In genomic region chr1:91121366-91121765, GRCh38 we compare ENCODE assay signal across 18 cellular contexts.
DNase-seq lines count a peak whose midpoint lies in the region; TF ChIP-seq lines count a peak whose summit lies in the region.
"Had no signal": no experiment of that assay in that cellular context is flagged by ENCODE, and none has a peak within 500 bp of the region (broad histone marks: within the 10 kb centered on the region; RNA-seq: fewer than 3 reads in every experiment).

No MANE protein-coding gene starts in this region.

- peaks cover 62% of the 10 kb centered on the region for H3K4me1 ChIP-seq in HUES48 (ENCODE audit: control insufficient read depth, insufficient read depth, low read length)
- peaks cover 26% of the 10 kb centered on the region for H3K4me1 ChIP-seq in hepatocyte (ENCODE audit: insufficient read depth)
- H3K4me1 ChIP-seq in mesendoderm (ENCODE audit: control insufficient read depth, low read depth, low read length), result peaks cover 7% of the 10 kb centered on the region
- peaks cover 18 to 21% of the 10 kb centered on the region in 2 donors for H3K4me1 ChIP-seq in thyroid gland
- H3K4me1 ChIP-seq in esophagus squamous epithelium, result peaks cover 0 to 4% (median 0%) of the 10 kb centered on the region in 3 donors

- no peak overlapping the region for H3K4me3 Mint-ChIP-seq in CD14-positive monocyte

- no peaks in the 10 kb centered on the region for H4K20me1 ChIP-seq in hepatocyte (ENCODE audit: insufficient read depth, poor library complexity, severe bottlenecking)

- peaks cover 8% of the 10 kb centered on the region for H3K4me1 Mint-ChIP-seq in CD14-positive monocyte

- H3K27ac ChIP-seq in HUES48 (ENCODE audit: low read depth, low read length) (peak overlapping the region; percentile 83), hepatocyte (peak overlapping the region; percentile 36), mesendoderm (ENCODE audit: low read depth, low read length) (no peak overlapping the region), thyroid gland (peak overlapping the region; percentile 73 to 94 (median 90)), esophagus squamous epithelium (no peak overlapping the region)
- H3K27ac ChIP-seq: C4-2B, RWPE1 had no signal

- H3K9ac ChIP-seq in HUES48 (ENCODE audit: low read depth, low read length), result peak overlapping the region; percentile 20; the same call in 1 of the 2 replicates
- no peak overlapping the region for H3K9ac ChIP-seq in mesendoderm (ENCODE audit: low read length)

- no peak overlapping the region for H3K4me2 ChIP-seq in hepatocyte
- no peak overlapping the region for H3K4me2 ChIP-seq in mesendoderm (ENCODE audit: low read length)

- H2AFZ ChIP-seq in hepatocyte, result no peak overlapping the region

- peaks cover 0 to 2% (median 0%) of the 10 kb centered on the region in 7 donors for H3K9me3 Mint-ChIP-seq in CD14-positive monocyte
- H3K9me3 Mint-ChIP-seq: IgD-negative memory B cell had no signal

- H3K4me3 ChIP-seq in HUES48 (ENCODE audit: low read depth, low read length) (no peak overlapping the region), hepatocyte (no peak overlapping the region), mesendoderm (ENCODE audit: low read length) (no peak overlapping the region), thyroid gland (replicated peaks in 1 of 3) (no peak overlapping the region), esophagus squamous epithelium (no peak overlapping the region)

- no peak overlapping the region for H2AK5ac ChIP-seq in mesendoderm (ENCODE audit: low read length)

- no peak overlapping the region for H3K23ac ChIP-seq in mesendoderm (ENCODE audit: low read length)

- peaks cover 0 to 1% (median 0%) of the 10 kb centered on the region in 3 donors for H3K27me3 Mint-ChIP-seq in CD14-positive monocyte (ENCODE audit: low read depth in 3 of 3)
- H3K27me3 Mint-ChIP-seq: IgD-negative memory B cell had no signal

- no peaks in the 10 kb centered on the region for H3K36me3 Mint-ChIP-seq in CD14-positive monocyte

- H4K5ac ChIP-seq in mesendoderm (ENCODE audit: low read length), result no peak overlapping the region

- H3K18ac ChIP-seq in mesendoderm (ENCODE audit: low read length), result peak overlapping the region; percentile 52

- no peak overlapping the region for H3K4ac ChIP-seq in mesendoderm (ENCODE audit: low read depth, low read length)

- WGBS in hepatocyte (ENCODE audit: low lambda C conversion rate, missing lambda C conversion rate), result 68% methylated on average over 2 of the region's 2 CpGs
- WGBS in mesendoderm (ENCODE audit: extremely low coverage, insufficient coverage, low lambda C conversion rate), result no CpG with 5 or more reads among the region's 2 CpGs
- 69 to 100% methylated on average over 2 of the region's 2 CpGs for WGBS in thyroid gland, 2 donors
- no CpG with 5 or more reads among the region's 2 CpGs for WGBS in esophagus squamous epithelium, 2 donors

- peak; percentile 19 for DNase-seq in hepatocyte (ENCODE audit: low spot score)
- DNase-seq in mesendoderm, result no peak
- no peak for DNase-seq in thyroid gland
- no peak for DNase-seq in esophagus squamous epithelium (lab: John Stamatoyannopoulos, UW)
- no peak for DNase-seq in CD14-positive monocyte (ENCODE audit: low spot score)
- no peak for DNase-seq in DMS79 (lab: John Stamatoyannopoulos, UW)
- no peak for DNase-seq in HUDEP-2 (lab: John Stamatoyannopoulos, UW; ENCODE audit: unreplicated experiment in 76 of 76)
- DNase-seq: DMS153, EL, Kasumi-1, NCI-H187, NCI-H446 treated with DMSO at 0.1 percent for 48 hours, NCI-H748 treated with DMSO at 0.1 percent for 48 hours, OCI-M1 had no signal

- TF ChIP-seq POLR2A in thyroid gland (IDR thresholded peaks at IDR 0.05), result no peak
- no peak for TF ChIP-seq POLR2A in esophagus squamous epithelium (IDR thresholded peaks at IDR 0.05)

- TF ChIP-seq CTCF in hepatocyte (IDR thresholded peaks at IDR 0.05; ENCODE audit: poor library complexity) (no peak), thyroid gland (IDR thresholded peaks at IDR 0.05) (no peak), esophagus squamous epithelium (IDR thresholded peaks at IDR 0.05) (no peak), CD14-positive monocyte (IDR thresholded peaks at IDR 0.05) (no peak)

- H3K56ac ChIP-seq in mesendoderm (ENCODE audit: low read length), result no peak overlapping the region

- H3K9me2 ChIP-seq in hepatocyte (replicated peaks; ENCODE audit: insufficient read depth), result no peaks in the 10 kb centered on the region

- intact Hi-C loops in thyroid gland (cut with DNase I) (no loop called here), esophagus squamous epithelium (cut with DNase I) (no loop called here), CD14-positive monocyte (cut with micrococcal nuclease) (no loop called here)

- H3K79me2 ChIP-seq in hepatocyte (no peaks in the 10 kb centered on the region), mesendoderm (ENCODE audit: control insufficient read depth, insufficient read depth, low read length) (no peaks in the 10 kb centered on the region)

- no peaks in the 10 kb centered on the region for H3K36me3 ChIP-seq in HUES48 (ENCODE audit: control insufficient read depth, insufficient read depth, low read length)
- no peaks in the 10 kb centered on the region for H3K36me3 ChIP-seq in hepatocyte (replicated peaks; ENCODE audit: insufficient read depth, low read depth)
- no peaks in the 10 kb centered on the region for H3K36me3 ChIP-seq in mesendoderm (ENCODE audit: control insufficient read depth, insufficient read depth, low read length)
- no peaks in the 10 kb centered on the region for H3K36me3 ChIP-seq in thyroid gland
- no peaks in the 10 kb centered on the region for H3K36me3 ChIP-seq in esophagus squamous epithelium

- H2BK120ac ChIP-seq in mesendoderm (ENCODE audit: low read depth, low read length), result no peak overlapping the region

- no peak overlapping the region for H2BK15ac ChIP-seq in mesendoderm (replicated peaks; ENCODE audit: low read depth)

- H3K9me3 ChIP-seq in HUES48 (ENCODE audit: control insufficient read depth, insufficient read depth, low read length), result no peaks in the 10 kb centered on the region
- H3K9me3 ChIP-seq in hepatocyte (ENCODE audit: low read depth), result no peaks in the 10 kb centered on the region
- H3K9me3 ChIP-seq in thyroid gland, result no peaks in the 10 kb centered on the region
- H3K9me3 ChIP-seq in esophagus squamous epithelium, result no peaks in the 10 kb centered on the region

- peak overlapping the region in 1 of 7 donors; percentile 15 for H3K27ac Mint-ChIP-seq in CD14-positive monocyte
- H3K27ac Mint-ChIP-seq: IgD-negative memory B cell had no signal

- H3K79me1 ChIP-seq in mesendoderm (ENCODE audit: low read length), result no peaks in the 10 kb centered on the region

- H4K8ac ChIP-seq in mesendoderm (ENCODE audit: low read depth, low read length), result no peak overlapping the region

- no peaks in the 10 kb centered on the region for H3K27me3 ChIP-seq in HUES48 (ENCODE audit: control insufficient read depth, insufficient read depth, low read length)
- no peaks in the 10 kb centered on the region for H3K27me3 ChIP-seq in hepatocyte
- no peaks in the 10 kb centered on the region for H3K27me3 ChIP-seq in mesendoderm (ENCODE audit: insufficient read depth, low read length, poor library complexity)
- H3K27me3 ChIP-seq in thyroid gland, result no peaks in the 10 kb centered on the region
- H3K27me3 ChIP-seq in esophagus squamous epithelium, result no peaks in the 10 kb centered on the region

- no peak overlapping the region for H2BK5ac ChIP-seq in mesendoderm (ENCODE audit: low read length)

Comparison
In these comparisons a context has a peak if more than half of its experiments do, and no peak if none do; other contexts are left out.
1. H3K27ac ChIP-seq: peak in HUES48 (single experiment), hepatocyte (single experiment) and thyroid gland (3 of 3); none in mesendoderm (single experiment) and esophagus squamous epithelium (0 of 4).